9 cellular contexts compared by ENCODE assay signal in genomic region chr16:57720142-57720575, GRCh38. TPM values are rescaled to one million over a fixed set of nuclear protein-coding genes. Genes with fewer than 3 reads are reported as not detected.
A peak's percentile ranks its signal among the peaks of the same experiment; 100 is the strongest.
DNase-seq lines count a peak whose midpoint lies in the region; ATAC-seq and TF ChIP-seq lines count a peak whose summit lies in the region.
"Had no signal": no experiment of that assay in that cellular context is flagged by ENCODE, and none has a peak within 500 bp of the region (broad histone marks: within the 10 kb centered on the region; RNA-seq: fewer than 3 reads in every experiment).

No MANE protein-coding gene starts in this region.

- WGBS in liver: 63% methylated on average over 3 of the region's 3 CpGs

- H3F3A ChIP-seq in SU-DHL-6 (ENCODE audit: insufficient read depth): no peaks in the 10 kb centered on the region

- H3K4me3 ChIP-seq in SU-DHL-6 (ENCODE audit: insufficient read depth, low read length, poor library complexity, severe bottlenecking): no peak overlapping the region
- no peak overlapping the region for H3K4me3 ChIP-seq in liver (ENCODE audit: low read depth in 1 of 3, low read length in 3 of 3)
- H3K4me3 ChIP-seq in gastrocnemius medialis: no peak overlapping the region

- peak; percentile 92 to 97 for TF ChIP-seq RAD21 in liver (IDR thresholded peaks at IDR 0.05)

- TF ChIP-seq POLR2A in gastrocnemius medialis (IDR thresholded peaks at IDR 0.05): no peak

- in situ Hi-C loops in gastrocnemius medialis (cut with MboI; ENCODE audit: low sequenced_read_pairs in 4 of 4): no loop called here

- H3K36me3 ChIP-seq in SU-DHL-6 (ENCODE audit: low read length) (no peaks in the 10 kb centered on the region), liver (ENCODE audit: control insufficient read depth in 4 of 4, insufficient read depth in 3 of 4, low read depth in 1 of 4, low read length in 3 of 4) (no peaks in the 10 kb centered on the region), gastrocnemius medialis (no peaks in the 10 kb centered on the region)

- H3K9me3 ChIP-seq in SU-DHL-6 (ENCODE audit: insufficient read depth, low read length): no peaks in the 10 kb centered on the region
- no peaks in the 10 kb centered on the region for H3K9me3 ChIP-seq in liver (ENCODE audit: control insufficient read depth in 4 of 4, low read length in 3 of 4)
- H3K9me3 ChIP-seq in gastrocnemius medialis: no peaks in the 10 kb centered on the region

- no peaks in the 10 kb centered on the region for H3K9me2 ChIP-seq in SU-DHL-6 (replicated peaks; ENCODE audit: insufficient read depth, low read length)

- intact Hi-C loops in gastrocnemius medialis (cut with DNase I; ENCODE audit: low total_unique reads): loop anchor here (5.0 kb wide), 1 partner anchor 143 kb away; no protein-coding TSS in a partner anchor

- H4K20me1 ChIP-seq in SU-DHL-6 (ENCODE audit: low read depth, low read length): no peaks in the 10 kb centered on the region

- no peak for ATAC-seq in gastrocnemius medialis
- ATAC-seq in GM21515 (IDR thresholded peaks at IDR 0.05; ENCODE audit: unreplicated experiment): no peak

- peak; percentile 39 for TF ChIP-seq CTCF in SU-DHL-6 (IDR thresholded peaks at IDR 0.05; ENCODE audit: insufficient read depth, low read length, poor library complexity, severe bottlenecking)
- peak; percentile 90 for TF ChIP-seq CTCF in liver (IDR thresholded peaks at IDR 0.05; ENCODE audit: low read depth, low read length, missing input control)
- peak in 2 of 5 experiments; percentile 34 to 39 for TF ChIP-seq CTCF in gastrocnemius medialis (IDR thresholded peaks at IDR 0.05 in 4 of 5, conservative IDR thresholded peaks at IDR 0.05 in 1 of 5)

- H2AFZ ChIP-seq in SU-DHL-6 (ENCODE audit: low read depth, low read length, severe bottlenecking): no peak overlapping the region

- H3K9ac ChIP-seq in SU-DHL-6 (ENCODE audit: low read length) (no peak overlapping the region), liver (ENCODE audit: low read depth in 1 of 2, low read length in 2 of 2) (no peak overlapping the region)

- H3K4me1 ChIP-seq in liver (ENCODE audit: control insufficient read depth in 4 of 4, insufficient read depth in 4 of 4, low read length in 3 of 4) (peaks cover 0 to 3% (median 0%) of the 10 kb centered on the region in 4 donors), gastrocnemius medialis (no peaks in the 10 kb centered on the region)

- no peaks in the 10 kb centered on the region for H3K79me2 ChIP-seq in SU-DHL-6 (ENCODE audit: insufficient read depth, low read length)

- no peak overlapping the region for H3K27ac ChIP-seq in SU-DHL-6 (ENCODE audit: low read depth, low read length)
- H3K27ac ChIP-seq in liver (ENCODE audit: low read depth in 1 of 2, low read length in 2 of 2): no peak overlapping the region
- no peak overlapping the region for H3K27ac ChIP-seq in substantia nigra (ENCODE audit: low read depth, low read length, poor library complexity, severe bottlenecking)
- no peak overlapping the region for H3K27ac ChIP-seq in gastrocnemius medialis

- no peak overlapping the region for H3K4me2 ChIP-seq in SU-DHL-6 (ENCODE audit: low read depth, low read length, poor library complexity, severe bottlenecking)

- peak; percentile 1 for DNase-seq in DMS153 treated with DMSO at 0.1 percent for 48 hours (lab: John Stamatoyannopoulos, UW; ENCODE audit: unreplicated experiment)
- DNase-seq in HT-29 (ENCODE audit: low spot score): peak; percentile 73
- DNase-seq in cerebellar cortex (ENCODE audit: low spot score): peak; percentile 28
- DNase-seq in substantia nigra (lab: John Stamatoyannopoulos, UW): peak in 34 of 49 donors; percentile 4 to 67 (median 33)
- no peak for DNase-seq in gastrocnemius medialis

- H3K27me3 ChIP-seq in SU-DHL-6 (ENCODE audit: low read length) (no peaks in the 10 kb centered on the region), liver (ENCODE audit: control insufficient read depth in 4 of 4, insufficient read depth in 4 of 4, low read length in 3 of 4) (no peaks in the 10 kb centered on the region), gastrocnemius medialis (no peaks in the 10 kb centered on the region)

TF ChIP-seq in liver, 16 proteins besides CTCF, POLR2A, EP300 and RAD21:
- TF ChIP-seq FOXA2 (IDR thresholded peaks at IDR 0.05): no peak
- peak in 1 of 2 donors; percentile 26 for TF ChIP-seq HNF4A (conservative IDR thresholded peaks at IDR 0.05)
- TF ChIP-seq RXRA (IDR thresholded peaks at IDR 0.05): peak in 1 of 2 donors; percentile 42
- no peak for TF ChIP-seq MAX (IDR thresholded peaks at IDR 0.05)
TF ChIP-seq in liver: peak in this region for 2.

RNA-seq across cellular contexts. Expression of gene KATNB1, which starts 15.4 kb away (rescaled TPM):
- 80.2 and 92.7 TPM in 2 replicates for total RNA-seq in HT-29 (2014; rRNA removed; shearing (Covaris generic))
- total RNA-seq in liver: 10 to 100 TPM in 1 of 2 donors, 1 to 10 TPM in 1; 7.6 to 16.4 TPM
- polyA plus RNA-seq in liver: 1 to 10 TPM; 4.5 to 7.4 TPM
- total RNA-seq in gastrocnemius medialis: 10 to 100 TPM; 10.7 to 18.0 (median 14.2) TPM

RNA-seq across cellular contexts. Expression of gene DRC7, which starts 25.6 kb away (rescaled TPM):
- total RNA-seq in HT-29 (2014; rRNA removed; shearing (Covaris generic)): not detected in 2 replicates
- total RNA-seq in liver (1 to 10 TPM in 1 of 2 donors, under 1 TPM in 1; 0.08 to 1.8 TPM), gastrocnemius medialis (not detected)
- under 1 TPM in 1 of 2 donors, not detected in 1; 0.06 TPM for polyA plus RNA-seq in liver
- total RNA-seq: skeletal muscle tissue had no signal

RNA-seq across cellular contexts. Expression of gene ADGRG3, which starts 52.1 kb away (rescaled TPM):
- not detected in 2 replicates for total RNA-seq in HT-29 (2014; rRNA removed; shearing (Covaris generic))
- 1 to 10 TPM; 1.4 to 3.2 TPM for total RNA-seq in liver
- under 1 TPM; 0.52 to 0.63 TPM for polyA plus RNA-seq in liver
- total RNA-seq in gastrocnemius medialis: under 1 TPM in 1 of 4 donors, not detected in 3; 0.71 TPM

Comparison
In these comparisons a context has a peak if more than half of its experiments do, and no peak if none do; other contexts are left out.
1. DNase-seq: peak in DMS153 treated with DMSO at 0.1 percent for 48 hours (single experiment), HT-29 (single experiment), cerebellar cortex (single experiment) and substantia nigra (34 of 49); none in gastrocnemius medialis (0 of 2).